ENCODE assay signal across 8 cellular contexts in genomic region chr16:29115814-29116166, GRCh38.
DNase-seq lines count a peak whose midpoint lies in the region; ATAC-seq, FAIRE-seq and TF ChIP-seq lines count a peak whose summit lies in the region.
"Not testable (repeated sequence)": the region's sequence is repeated elsewhere in the genome, so short reads cannot be mapped to it uniquely, and the experiment has no call there.

No MANE protein-coding gene starts in this region.

- not testable (repeated sequence) for H3K4me3 Mint-ChIP-seq in CD14-positive monocyte

- not testable (repeated sequence) for H3K9me3 ChIP-seq in mucosa of stomach (ENCODE audit: control insufficient read depth, low read length)

- DNase-seq in CD14-positive monocyte (ENCODE audit: low spot score) (peak; percentile 64), NOMO-1 treated with DMSO at 0.1 percent for 48 hours (lab: John Stamatoyannopoulos, UW; ENCODE audit: unreplicated experiment) (peak; percentile 0), bronchial epithelial cell (ENCODE audit: low read depth) (peak; percentile 39), foreskin melanocyte (peak; percentile 78)
- peak; percentile 35 for DNase-seq in activated CD8-positive, alpha-beta memory T cell treated with anti-CD3 and anti-CD28 coated beads, Interleukin-2, amount 50 U/mL, for 48 hours
- not testable (repeated sequence) for DNase-seq in stimulated activated naive CD8-positive, alpha-beta T cell treated with anti-CD3 and anti-CD28 coated beads, Interleukin-15, Interleukin-2, amounts not matched to agents 100 U/mL and 50 U/mL, for 24 hours

- not testable (repeated sequence) for H3K9me3 Mint-ChIP-seq in CD14-positive monocyte

- H3K27me3 Mint-ChIP-seq in CD14-positive monocyte (ENCODE audit: low read depth in 3 of 3) = not testable (repeated sequence)

- not testable (repeated sequence) for FAIRE-seq in bronchial epithelial cell (lab: Jason Lieb, UNC)

- peak; percentile 35 for ATAC-seq in GM21360 (IDR thresholded peaks at IDR 0.05; ENCODE audit: unreplicated experiment)
- ATAC-seq in stimulated activated naive CD8-positive, alpha-beta T cell treated with anti-CD3 and anti-CD28 coated beads, Interleukin-15, Interleukin-2, amounts not matched to agents 100 U/mL and 50 U/mL, for 24 hours = peak; percentile 82

- peaks cover 63 to 75% of the 10 kb centered on the region in 2 donors for H3K36me3 Mint-ChIP-seq in CD14-positive monocyte

- H3K4me3 ChIP-seq in bronchial epithelial cell (ENCODE audit: low read depth, low read length); mucosa of stomach (ENCODE audit: low read length): not testable (repeated sequence)

- not testable (repeated sequence) for H3K27me3 ChIP-seq in bronchial epithelial cell (ENCODE audit: control insufficient read depth, insufficient read depth, low read length); mucosa of stomach (ENCODE audit: control insufficient read depth, insufficient read depth, low read length)

- peaks cover 10% of the 10 kb centered on the region for H3K4me1 ChIP-seq in mucosa of stomach (ENCODE audit: control insufficient read depth, insufficient read depth, low read length)

- intact Hi-C loops in CD14-positive monocyte (cut with micrococcal nuclease) = loop anchor here (5.0 kb wide), 1 partner anchor 42 kb away; no protein-coding TSS in a partner anchor

- H3K9ac ChIP-seq in mucosa of stomach (ENCODE audit: low read length) = peak overlapping the region; percentile 13

- not testable (repeated sequence) for TF ChIP-seq CTCF in CD14-positive monocyte (IDR thresholded peaks at IDR 0.05); bronchial epithelial cell (IDR thresholded peaks at IDR 0.05; ENCODE audit: insufficient read depth, low read length, severe bottlenecking)

- H3K4me1 Mint-ChIP-seq in CD14-positive monocyte = peaks cover 39% of the 10 kb centered on the region

- peak overlapping the region; percentile 81 to 98 (median 95) for H3K27ac Mint-ChIP-seq in CD14-positive monocyte

- not testable (repeated sequence) for H3K36me3 ChIP-seq in bronchial epithelial cell (ENCODE audit: control insufficient read depth, insufficient read depth, low read length); mucosa of stomach (ENCODE audit: control insufficient read depth, insufficient read depth, low read length)
